10 cellular contexts compared by ENCODE assay signal in the genomic region with DNA sequence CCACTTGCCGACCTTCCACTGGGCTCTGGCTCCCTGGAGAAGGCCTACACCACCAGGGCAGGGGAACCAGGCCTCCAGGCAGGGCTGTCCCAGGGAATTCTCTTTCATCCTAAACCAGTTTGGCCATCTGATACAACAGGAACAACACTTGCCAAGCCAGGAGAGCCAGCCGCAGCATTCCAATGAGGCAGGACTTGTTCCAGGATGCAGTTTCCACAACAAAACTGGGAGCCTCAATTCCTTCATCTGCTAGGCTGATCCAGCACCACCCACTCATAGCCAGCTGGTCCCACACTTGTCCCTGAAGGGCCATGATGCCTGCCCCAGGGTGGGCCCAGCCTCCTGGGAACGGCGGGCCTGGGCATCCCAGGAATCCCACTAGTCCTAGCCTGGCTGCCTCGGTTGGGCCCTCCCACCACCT. TPM values are rescaled to one million over a fixed set of nuclear protein-coding genes. Genes with fewer than 3 reads are reported as not detected.
DNase-seq lines count a peak whose midpoint lies in the region; ATAC-seq, FAIRE-seq and TF ChIP-seq lines count a peak whose summit lies in the region.
"Had no signal": no experiment of that assay in that cellular context is flagged by ENCODE, and none has a peak within 500 bp of the region (broad histone marks: within the 10 kb centered on the region; RNA-seq: fewer than 3 reads in every experiment).

No MANE protein-coding gene starts in this region.

- H3K27me3 Mint-ChIP-seq in CD14-positive monocyte (ENCODE audit: low read depth in 3 of 3) (no peaks in the 10 kb centered on the region), astrocyte (ENCODE audit: low read depth, unreplicated experiment) (no peaks in the 10 kb centered on the region), endothelial cell (ENCODE audit: unreplicated experiment) (peaks cover 6% of the 10 kb centered on the region)

- H3K4me2 ChIP-seq in astrocyte (ENCODE audit: low read length), result no peak overlapping the region
- H3K4me2 ChIP-seq: KMS-11 had no signal

- peaks cover 0 to 1% of the 10 kb centered on the region in 2 donors for H3K36me3 Mint-ChIP-seq in CD14-positive monocyte
- H3K36me3 Mint-ChIP-seq in astrocyte (ENCODE audit: low read depth, unreplicated experiment), result no peaks in the 10 kb centered on the region
- H3K36me3 Mint-ChIP-seq in endothelial cell (ENCODE audit: low read depth, unreplicated experiment), result no peaks in the 10 kb centered on the region

- ATAC-seq in psoas muscle, result peak; percentile 33 to 63 (median 60)

- H3K4me3 Mint-ChIP-seq in CD14-positive monocyte (no peak overlapping the region), astrocyte (ENCODE audit: unreplicated experiment) (no peak overlapping the region), endothelial cell (ENCODE audit: unreplicated experiment) (no peak overlapping the region)

- H3K4me1 ChIP-seq in astrocyte (ENCODE audit: insufficient read depth, low read length) (peaks cover 16% of the 10 kb centered on the region), psoas muscle (peaks cover 58% of the 10 kb centered on the region), vagina (peaks cover 78% of the 10 kb centered on the region)

- H3K4me3 ChIP-seq in astrocyte (ENCODE audit: insufficient read depth, low read depth, low read length) (no peak overlapping the region), psoas muscle (no peak overlapping the region), vagina (no peak overlapping the region)

- H3K27ac ChIP-seq in astrocyte (ENCODE audit: low read depth, low read length) (no peak overlapping the region), psoas muscle (peak overlapping the region; percentile 23), vagina (no peak overlapping the region)
- H3K27ac ChIP-seq: KMS-11 had no signal

- H3K9ac ChIP-seq in astrocyte (ENCODE audit: low read length), result no peak overlapping the region
- H3K9ac ChIP-seq: KMS-11 had no signal

- no peaks in the 10 kb centered on the region for H3K9me3 ChIP-seq in astrocyte (ENCODE audit: insufficient read depth, low read depth, low read length)
- H3K9me3 ChIP-seq in psoas muscle, result no peaks in the 10 kb centered on the region
- H3K9me3 ChIP-seq in vagina, result no peaks in the 10 kb centered on the region

- no peak overlapping the region for H2AFZ ChIP-seq in astrocyte (ENCODE audit: low read depth, low read length)

- WGBS in psoas muscle, 3 donors, result 16 to 43% (median 28%) methylated on average over 5 of the region's 5 CpGs

- H3K4me1 Mint-ChIP-seq in CD14-positive monocyte (peaks cover 76% of the 10 kb centered on the region), astrocyte (ENCODE audit: low read depth, unreplicated experiment) (peaks cover 29% of the 10 kb centered on the region), endothelial cell (ENCODE audit: unreplicated experiment) (peaks cover 14% of the 10 kb centered on the region)

- TF ChIP-seq CTCF in CD14-positive monocyte (IDR thresholded peaks at IDR 0.05) (no peak), astrocyte (IDR thresholded peaks at IDR 0.05; ENCODE audit: insufficient read depth, low read depth, low read length) (no peak), psoas muscle (IDR thresholded peaks at IDR 0.05) (no peak), endothelial cell (IDR thresholded peaks at IDR 0.05; ENCODE audit: unreplicated experiment) (no peak), vagina (IDR thresholded peaks at IDR 0.05) (no peak)

- DNase-seq in CD14-positive monocyte (ENCODE audit: low spot score) (no peak), astrocyte (ENCODE audit: low read depth) (peak; percentile 81), cardiac septum (ENCODE audit: low spot score) (peak; percentile 75), psoas muscle (no peak), endothelial cell (ENCODE audit: low spot score) (no peak), glomerular visceral epithelial cell (ENCODE audit: extremely low spot score) (no peak), NCI-H446 treated with DMSO at 0.1 percent for 48 hours (lab: John Stamatoyannopoulos, UW) (no peak), vagina (ENCODE audit: extremely low spot score in 2 of 2) (no peak)
- DNase-seq: NCI-H524 treated with DMSO at 0.1 percent for 48 hours had no signal

- TF ChIP-seq POLR2A in vagina (IDR thresholded peaks at IDR 0.05), result no peak

- intact Hi-C loops in CD14-positive monocyte (cut with micrococcal nuclease) (no loop called here), cardiac septum (cut with DNase I) (no loop called here), psoas muscle (cut with DNase I) (no loop called here), vagina (cut with DNase I) (no loop called here)

- H3K79me2 ChIP-seq in astrocyte (ENCODE audit: insufficient read depth, low read length), result peaks cover 91% of the 10 kb centered on the region

- peaks cover 85% of the 10 kb centered on the region for H4K20me1 ChIP-seq in astrocyte (ENCODE audit: insufficient read depth, low read length)

- H3K27ac Mint-ChIP-seq in CD14-positive monocyte, result peak overlapping the region in 6 of 7 donors; percentile 95 to 97 (median 96)
- peak overlapping the region; percentile 41 for H3K27ac Mint-ChIP-seq in astrocyte (ENCODE audit: unreplicated experiment)
- H3K27ac Mint-ChIP-seq in endothelial cell (ENCODE audit: unreplicated experiment), result no peak overlapping the region

- H3K27me3 ChIP-seq in astrocyte (ENCODE audit: insufficient read depth, low read length) (no peaks in the 10 kb centered on the region), psoas muscle (ENCODE audit: insufficient read depth in 3 of 3, low read length in 2 of 3) (no peaks in the 10 kb centered on the region), vagina (no peaks in the 10 kb centered on the region)

- H3K36me3 ChIP-seq in astrocyte (ENCODE audit: insufficient read depth, low read length) (no peaks in the 10 kb centered on the region), psoas muscle (ENCODE audit: insufficient read depth in 1 of 2, low read depth in 1 of 2) (no peaks in the 10 kb centered on the region), vagina (no peaks in the 10 kb centered on the region)

- FAIRE-seq in astrocyte (lab: Jason Lieb, UNC), result no peak

- peaks cover 0 to 2% (median 0%) of the 10 kb centered on the region in 7 donors for H3K9me3 Mint-ChIP-seq in CD14-positive monocyte
- H3K9me3 Mint-ChIP-seq in astrocyte (ENCODE audit: unreplicated experiment), result no peaks in the 10 kb centered on the region
- no peaks in the 10 kb centered on the region for H3K9me3 Mint-ChIP-seq in endothelial cell (ENCODE audit: unreplicated experiment)

RNA-seq across cellular contexts. Expression of a gene that starts 26.0 kb away (rescaled TPM):
- 10 to 100 TPM; 13.8 to 25.6 TPM for polyA plus RNA-seq in CD14-positive monocyte
- 45.9 and 48.2 TPM in 2 replicates for total RNA-seq in astrocyte
- total RNA-seq in cardiac septum, result 39.5 TPM
- total RNA-seq in psoas muscle, result 10 to 100 TPM; 21.6 to 32.1 (median 26.0) TPM
- polyA plus RNA-seq in psoas muscle, result 10 to 100 TPM; 22.4 to 44.4 (median 43.6) TPM
- 31.8 TPM for total RNA-seq in endothelial cell (ENCODE audit: unreplicated experiment)
- 82.7 TPM for total RNA-seq in vagina

Comparison
In these comparisons a context has a peak if more than half of its experiments do, and no peak if none do; other contexts are left out.
1. DNase-seq: peak in astrocyte (single experiment) and cardiac septum (single experiment); none in CD14-positive monocyte (single experiment), psoas muscle (0 of 2), endothelial cell (single experiment), glomerular visceral epithelial cell (single experiment), NCI-H446 treated with DMSO at 0.1 percent for 48 hours (single experiment) and vagina (0 of 2).